ENCODE assay signal across 1 cellular context in the genomic region with DNA sequence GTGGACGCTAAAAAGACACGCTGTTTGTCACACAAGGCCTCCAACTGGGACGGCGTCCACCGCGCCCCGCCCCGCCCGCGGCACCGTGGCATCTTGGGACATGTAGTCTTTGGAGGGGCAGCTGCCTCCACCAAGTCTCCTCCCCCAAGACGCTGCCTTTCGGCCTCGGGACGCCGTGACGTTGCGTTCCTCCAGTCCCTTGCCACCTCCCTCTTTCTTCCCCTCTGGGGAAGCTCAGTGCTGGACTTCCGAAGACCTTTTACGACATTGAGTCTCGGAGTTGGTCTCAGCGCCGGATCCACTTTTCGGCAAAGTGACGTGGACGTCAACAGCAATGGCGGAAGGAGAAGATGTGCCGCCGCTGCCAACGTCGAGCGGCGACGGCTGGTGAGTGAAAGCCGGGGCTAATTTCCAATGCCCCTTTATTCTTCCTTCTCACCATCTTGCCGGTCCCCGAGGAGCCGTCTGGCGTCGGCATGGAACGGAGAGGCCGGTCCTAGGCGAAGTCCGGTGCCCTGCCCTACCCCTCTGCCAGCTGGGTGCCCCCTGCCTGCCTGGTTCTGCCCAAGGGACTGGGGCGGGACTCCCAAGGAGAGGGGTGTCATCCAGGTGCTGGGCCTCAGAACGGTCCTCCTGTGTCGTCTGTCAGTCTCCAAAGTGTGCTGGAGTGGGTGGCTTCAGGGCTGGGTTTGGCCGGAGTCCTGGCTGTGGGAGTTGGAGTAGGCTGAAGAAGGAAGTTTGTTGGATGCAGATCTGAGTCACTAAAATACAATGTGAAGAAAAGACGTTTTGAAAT.
TF ChIP-seq lines count a peak whose summit lies in the region.

A gene (plus strand): TSS at position 308 of the 796 bp plus-strand sequence. CDS start 27 bp downstream, at position 335.

TF ChIP-seq in SK-N-SH, 30 proteins besides CTCF, POLR2A, EP300 and RAD21 (continued from another document):
- TF ChIP-seq, protein P1, sequence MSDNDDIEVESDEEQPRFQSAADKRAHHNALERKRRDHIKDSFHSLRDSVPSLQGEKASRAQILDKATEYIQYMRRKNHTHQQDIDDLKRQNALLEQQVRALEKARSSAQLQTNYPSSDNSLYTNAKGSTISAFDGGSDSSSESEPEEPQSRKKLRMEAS (IDR thresholded peaks at IDR 0.05; ENCODE audit: low read depth) = peak; percentile 73
- no peak for TF ChIP-seq SMC3 (IDR thresholded peaks at IDR 0.05; ENCODE audit: low read depth, low read length)
- TF ChIP-seq, protein P2, sequence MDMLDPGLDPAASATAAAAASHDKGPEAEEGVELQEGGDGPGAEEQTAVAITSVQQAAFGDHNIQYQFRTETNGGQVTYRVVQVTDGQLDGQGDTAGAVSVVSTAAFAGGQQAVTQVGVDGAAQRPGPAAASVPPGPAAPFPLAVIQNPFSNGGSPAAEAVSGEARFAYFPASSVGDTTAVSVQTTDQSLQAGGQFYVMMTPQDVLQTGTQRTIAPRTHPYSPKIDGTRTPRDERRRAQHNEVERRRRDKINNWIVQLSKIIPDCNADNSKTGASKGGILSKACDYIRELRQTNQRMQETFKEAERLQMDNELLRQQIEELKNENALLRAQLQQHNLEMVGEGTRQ (IDR thresholded peaks at IDR 0.05; ENCODE audit: borderline replicate concordance, low read depth, low read length) = no peak
- peak; percentile 77 for TF ChIP-seq CHD2 (IDR thresholded peaks at IDR 0.05; ENCODE audit: low read length, partially characterized antibody)
- no peak for TF ChIP-seq GATA2 (CRISPR knock-in tag; IDR thresholded peaks at IDR 0.05)
- no peak for TF ChIP-seq FOXM1 (IDR thresholded peaks at IDR 0.05; ENCODE audit: low read depth)
- peak; percentile 96 for TF ChIP-seq YY1 (IDR thresholded peaks at IDR 0.05; ENCODE audit: low read depth)
- TF ChIP-seq, protein P3, sequence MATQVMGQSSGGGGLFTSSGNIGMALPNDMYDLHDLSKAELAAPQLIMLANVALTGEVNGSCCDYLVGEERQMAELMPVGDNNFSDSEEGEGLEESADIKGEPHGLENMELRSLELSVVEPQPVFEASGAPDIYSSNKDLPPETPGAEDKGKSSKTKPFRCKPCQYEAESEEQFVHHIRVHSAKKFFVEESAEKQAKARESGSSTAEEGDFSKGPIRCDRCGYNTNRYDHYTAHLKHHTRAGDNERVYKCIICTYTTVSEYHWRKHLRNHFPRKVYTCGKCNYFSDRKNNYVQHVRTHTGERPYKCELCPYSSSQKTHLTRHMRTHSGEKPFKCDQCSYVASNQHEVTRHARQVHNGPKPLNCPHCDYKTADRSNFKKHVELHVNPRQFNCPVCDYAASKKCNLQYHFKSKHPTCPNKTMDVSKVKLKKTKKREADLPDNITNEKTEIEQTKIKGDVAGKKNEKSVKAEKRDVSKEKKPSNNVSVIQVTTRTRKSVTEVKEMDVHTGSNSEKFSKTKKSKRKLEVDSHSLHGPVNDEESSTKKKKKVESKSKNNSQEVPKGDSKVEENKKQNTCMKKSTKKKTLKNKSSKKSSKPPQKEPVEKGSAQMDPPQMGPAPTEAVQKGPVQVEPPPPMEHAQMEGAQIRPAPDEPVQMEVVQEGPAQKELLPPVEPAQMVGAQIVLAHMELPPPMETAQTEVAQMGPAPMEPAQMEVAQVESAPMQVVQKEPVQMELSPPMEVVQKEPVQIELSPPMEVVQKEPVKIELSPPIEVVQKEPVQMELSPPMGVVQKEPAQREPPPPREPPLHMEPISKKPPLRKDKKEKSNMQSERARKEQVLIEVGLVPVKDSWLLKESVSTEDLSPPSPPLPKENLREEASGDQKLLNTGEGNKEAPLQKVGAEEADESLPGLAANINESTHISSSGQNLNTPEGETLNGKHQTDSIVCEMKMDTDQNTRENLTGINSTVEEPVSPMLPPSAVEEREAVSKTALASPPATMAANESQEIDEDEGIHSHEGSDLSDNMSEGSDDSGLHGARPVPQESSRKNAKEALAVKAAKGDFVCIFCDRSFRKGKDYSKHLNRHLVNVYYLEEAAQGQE (IDR thresholded peaks at IDR 0.05; ENCODE audit: low read depth, low read length) = peak; percentile 69; the same call in 1 of the 2 replicates
- peak; percentile 75 for TF ChIP-seq MXI1 (IDR thresholded peaks at IDR 0.05; ENCODE audit: low read depth, low read length)
- TF ChIP-seq FOXJ3 (CRISPR knock-in tag; IDR thresholded peaks at IDR 0.05) = peak; percentile 23; the same call in 1 of the 2 replicates
- no peak for TF ChIP-seq EZH2phosphoT487 (IDR thresholded peaks at IDR 0.05; ENCODE audit: borderline replicate concordance, low read depth)
- no peak for TF ChIP-seq TEAD4 (IDR thresholded peaks at IDR 0.05; ENCODE audit: borderline replicate concordance, insufficient read depth)
- no peak for TF ChIP-seq RFX5 (IDR thresholded peaks at IDR 0.05; ENCODE audit: low read length)
